Comparison of ENCODE assay signal across 1 cellular context in the genomic region with DNA sequence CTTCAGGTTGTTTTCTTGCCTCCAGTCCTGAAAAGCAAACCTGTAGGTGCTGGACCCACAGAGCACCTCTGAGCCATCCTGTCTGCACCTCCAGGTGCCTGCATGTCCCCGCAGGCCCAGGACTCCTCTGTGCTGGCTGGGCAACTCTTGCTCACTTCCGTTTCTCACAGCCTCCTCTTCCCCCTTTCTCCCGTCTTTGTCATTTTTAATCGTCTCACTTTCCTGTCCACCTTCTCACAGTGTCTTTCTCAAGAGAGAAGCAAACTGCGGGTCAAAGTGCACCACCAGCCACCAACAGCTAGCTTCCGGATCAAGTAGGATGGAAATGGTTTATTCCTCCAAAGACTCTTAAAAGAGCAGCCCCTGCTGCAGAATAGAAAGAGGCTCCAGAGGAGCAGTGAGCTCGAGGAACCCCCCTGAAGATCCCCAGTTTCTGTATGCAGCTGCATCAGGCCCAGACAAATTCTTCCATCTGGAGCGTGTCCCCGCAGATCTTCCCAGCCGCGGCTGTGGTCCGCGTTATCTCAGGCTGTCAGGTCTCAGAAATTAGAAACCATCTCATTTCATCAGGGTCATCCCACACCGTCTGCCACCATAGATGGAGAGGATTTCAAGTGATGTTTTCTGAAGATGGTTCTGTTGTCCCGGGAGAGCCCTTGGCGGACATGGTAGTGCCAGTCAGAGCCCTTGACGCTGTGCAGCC.
TF ChIP-seq lines count a peak whose summit lies in the region.

No MANE protein-coding gene starts in this region.

TF ChIP-seq in K562, 482 proteins besides CTCF, POLR2A, EP300 and RAD21 (continued from another document):
- TF ChIP-seq, protein P1, sequence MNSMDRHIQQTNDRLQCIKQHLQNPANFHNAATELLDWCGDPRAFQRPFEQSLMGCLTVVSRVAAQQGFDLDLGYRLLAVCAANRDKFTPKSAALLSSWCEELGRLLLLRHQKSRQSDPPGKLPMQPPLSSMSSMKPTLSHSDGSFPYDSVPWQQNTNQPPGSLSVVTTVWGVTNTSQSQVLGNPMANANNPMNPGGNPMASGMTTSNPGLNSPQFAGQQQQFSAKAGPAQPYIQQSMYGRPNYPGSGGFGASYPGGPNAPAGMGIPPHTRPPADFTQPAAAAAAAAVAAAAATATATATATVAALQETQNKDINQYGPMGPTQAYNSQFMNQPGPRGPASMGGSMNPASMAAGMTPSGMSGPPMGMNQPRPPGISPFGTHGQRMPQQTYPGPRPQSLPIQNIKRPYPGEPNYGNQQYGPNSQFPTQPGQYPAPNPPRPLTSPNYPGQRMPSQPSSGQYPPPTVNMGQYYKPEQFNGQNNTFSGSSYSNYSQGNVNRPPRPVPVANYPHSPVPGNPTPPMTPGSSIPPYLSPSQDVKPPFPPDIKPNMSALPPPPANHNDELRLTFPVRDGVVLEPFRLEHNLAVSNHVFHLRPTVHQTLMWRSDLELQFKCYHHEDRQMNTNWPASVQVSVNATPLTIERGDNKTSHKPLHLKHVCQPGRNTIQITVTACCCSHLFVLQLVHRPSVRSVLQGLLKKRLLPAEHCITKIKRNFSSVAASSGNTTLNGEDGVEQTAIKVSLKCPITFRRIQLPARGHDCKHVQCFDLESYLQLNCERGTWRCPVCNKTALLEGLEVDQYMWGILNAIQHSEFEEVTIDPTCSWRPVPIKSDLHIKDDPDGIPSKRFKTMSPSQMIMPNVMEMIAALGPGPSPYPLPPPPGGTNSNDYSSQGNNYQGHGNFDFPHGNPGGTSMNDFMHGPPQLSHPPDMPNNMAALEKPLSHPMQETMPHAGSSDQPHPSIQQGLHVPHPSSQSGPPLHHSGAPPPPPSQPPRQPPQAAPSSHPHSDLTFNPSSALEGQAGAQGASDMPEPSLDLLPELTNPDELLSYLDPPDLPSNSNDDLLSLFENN (IDR thresholded peaks at IDR 0.05; ENCODE audit: low read depth in 2 of 2, low read length in 2 of 2), result peak in 1 of 2 experiments; percentile 39; a peak in 1 of 4 replicates
- peak; percentile 88 for TF ChIP-seq TAL1 (IDR thresholded peaks at IDR 0.05)
- TF ChIP-seq, protein P2, sequence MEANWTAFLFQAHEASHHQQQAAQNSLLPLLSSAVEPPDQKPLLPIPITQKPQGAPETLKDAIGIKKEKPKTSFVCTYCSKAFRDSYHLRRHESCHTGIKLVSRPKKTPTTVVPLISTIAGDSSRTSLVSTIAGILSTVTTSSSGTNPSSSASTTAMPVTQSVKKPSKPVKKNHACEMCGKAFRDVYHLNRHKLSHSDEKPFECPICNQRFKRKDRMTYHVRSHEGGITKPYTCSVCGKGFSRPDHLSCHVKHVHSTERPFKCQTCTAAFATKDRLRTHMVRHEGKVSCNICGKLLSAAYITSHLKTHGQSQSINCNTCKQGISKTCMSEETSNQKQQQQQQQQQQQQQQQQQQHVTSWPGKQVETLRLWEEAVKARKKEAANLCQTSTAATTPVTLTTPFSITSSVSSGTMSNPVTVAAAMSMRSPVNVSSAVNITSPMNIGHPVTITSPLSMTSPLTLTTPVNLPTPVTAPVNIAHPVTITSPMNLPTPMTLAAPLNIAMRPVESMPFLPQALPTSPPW (CRISPR knock-in tag; IDR thresholded peaks at IDR 0.05), result no peak
- no peak for TF ChIP-seq TSC22D4 (tag; IDR thresholded peaks at IDR 0.05)
- peak; percentile 94 for TF ChIP-seq GATA2 (CRISPR knock-in tag; IDR thresholded peaks at IDR 0.05)
- peak; percentile 82 for TF ChIP-seq NCOR1 (IDR thresholded peaks at IDR 0.05)
- TF ChIP-seq ARID3A (IDR thresholded peaks at IDR 0.05; ENCODE audit: borderline replicate concordance, low read depth, low read length), result 0 out of 2 replicates have a peak, but pooled peaks have one; percentile 33
- TF ChIP-seq ZNF518B (CRISPR knock-in tag; IDR thresholded peaks at IDR 0.05), result no peak
- TF ChIP-seq CBFA2T3 (IDR thresholded peaks at IDR 0.05), result peak; percentile 92
- 0 out of 2 replicates have a peak, but pooled peaks have one; percentile 32 for TF ChIP-seq BCOR (IDR thresholded peaks at IDR 0.05)
- peak; percentile 75; the same call in 1 of the 2 replicates for TF ChIP-seq POLR2AphosphoS5 (IDR thresholded peaks at IDR 0.05; ENCODE audit: control insufficient read depth, insufficient read depth, low read depth, low read length)
- no peak for TF ChIP-seq EP400 (IDR thresholded peaks at IDR 0.05)
